Comparison of ENCODE assay signal across 8 cellular contexts in the genomic region with DNA sequence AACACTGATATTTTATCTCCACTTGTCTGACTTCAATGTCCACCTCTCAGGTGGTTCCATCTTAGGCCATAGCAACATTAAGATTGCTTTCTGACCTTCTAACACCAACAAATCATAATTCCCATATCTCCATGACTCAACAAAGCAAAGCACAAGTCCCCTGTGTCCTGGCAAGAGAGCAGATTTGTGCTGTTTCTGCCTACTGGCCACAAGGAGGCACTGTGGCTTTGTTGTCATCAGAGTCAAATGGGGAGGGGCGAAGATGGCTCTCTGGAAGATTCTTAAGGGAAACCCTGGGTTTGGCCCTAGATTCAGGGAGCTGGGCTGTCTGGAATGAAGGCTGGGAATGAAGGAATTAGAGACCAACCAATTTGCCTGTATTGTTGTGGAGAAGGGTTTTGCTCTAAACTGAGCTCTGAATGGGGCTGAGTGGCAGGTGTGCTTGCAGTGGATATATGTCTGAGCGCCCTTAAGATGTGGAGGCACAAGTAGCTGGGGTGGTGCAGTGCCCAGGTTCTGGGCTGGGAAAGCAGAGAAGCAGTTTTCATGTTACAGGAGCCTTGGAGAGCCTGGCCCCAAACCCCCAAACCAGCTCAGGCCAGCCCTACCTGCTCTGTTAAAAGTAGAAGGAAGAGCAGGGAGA.
DNase-seq lines count a peak whose midpoint lies in the region; ATAC-seq, FAIRE-seq and TF ChIP-seq lines count a peak whose summit lies in the region.

No MANE protein-coding gene starts in this region.

- H3K36me3 Mint-ChIP-seq in activated T-helper 17 cell treated with anti-CD3 and anti-CD28 coated beads, Interleukin-2, amount 50 U/mL, for 72 hours (ENCODE audit: low read depth), result no peaks in the 10 kb centered on the region

- TF ChIP-seq POLR2A in GM12892 (IDR thresholded peaks at IDR 0.05; ENCODE audit: low read depth, low read length), result no peak

- no peaks in the 10 kb centered on the region for H3K9me3 Mint-ChIP-seq in activated T-helper 17 cell treated with anti-CD3 and anti-CD28 coated beads, Interleukin-2, amount 50 U/mL, for 72 hours

- DNase-seq in AG08395 (ENCODE audit: low spot score), result peak; percentile 67
- DNase-seq in GM12892 (ENCODE audit: insufficient read length), result peak; percentile 19
- peak; percentile 77 for DNase-seq in NAMALWA (ENCODE audit: low spot score)
- DNase-seq in iPS-NIHi11 (ENCODE audit: low spot score), result peak; percentile 77
- DNase-seq in stimulated activated CD8-positive, alpha-beta memory T cell treated with anti-CD3 and anti-CD28 coated beads, Interleukin-4, amount 100 ng/mL, for 48 hours, result peak; percentile 47
- no peak for DNase-seq in NCI-H524 treated with DMSO at 0.1 percent for 48 hours (lab: John Stamatoyannopoulos, UW)

- H3K4me3 Mint-ChIP-seq in activated T-helper 17 cell treated with anti-CD3 and anti-CD28 coated beads, Interleukin-2, amount 50 U/mL, for 72 hours, result peak overlapping the region; percentile 15

- peak; percentile 87 for FAIRE-seq in GM12892 (lab: Jason Lieb, UNC)

- no peaks in the 10 kb centered on the region for H3K27me3 Mint-ChIP-seq in activated T-helper 17 cell treated with anti-CD3 and anti-CD28 coated beads, Interleukin-2, amount 50 U/mL, for 72 hours

- peak overlapping the region; percentile 18 for H3K27ac Mint-ChIP-seq in activated T-helper 17 cell treated with anti-CD3 and anti-CD28 coated beads, Interleukin-2, amount 50 U/mL, for 72 hours

- H3K4me1 Mint-ChIP-seq in activated T-helper 17 cell treated with anti-CD3 and anti-CD28 coated beads, Interleukin-2, amount 50 U/mL, for 72 hours, result peaks cover 6% of the 10 kb centered on the region

- peak; percentile 74 for ATAC-seq in HG02623 (IDR thresholded peaks at IDR 0.05; ENCODE audit: unreplicated experiment)
- peak; percentile 78 for ATAC-seq in activated T-helper 17 cell treated with anti-CD3 and anti-CD28 coated beads, Interleukin-2, amount 50 U/mL, for 72 hours (replicated peaks)
